ENCODE assay signal across 8 cellular contexts in genomic region chr19:30228113-30228725, GRCh38.
DNase-seq lines count a peak whose midpoint lies in the region; ATAC-seq and TF ChIP-seq lines count a peak whose summit lies in the region.

No MANE protein-coding gene starts in this region.

- peak overlapping the region; percentile 41 for H3K4me3 Mint-ChIP-seq in stimulated activated naive CD8-positive, alpha-beta T cell treated with anti-CD3 and anti-CD28 coated beads, Interleukin-15, Interleukin-2, amounts not matched to agents 100 ng/mL and 50 ng/mL, for 24 hours

- ATAC-seq in stimulated activated naive CD8-positive, alpha-beta T cell treated with anti-CD3 and anti-CD28 coated beads, Interleukin-15, Interleukin-2, amounts not matched to agents 100 U/mL and 50 U/mL, for 24 hours = no peak
- ATAC-seq in HG02588 (IDR thresholded peaks at IDR 0.05; ENCODE audit: unreplicated experiment) = no peak

- no peak for TF ChIP-seq CTCF in vagina (IDR thresholded peaks at IDR 0.05)

- no peak for TF ChIP-seq POLR2A in vagina (IDR thresholded peaks at IDR 0.05)

- no peak overlapping the region for H3K27ac ChIP-seq in muscle layer of duodenum (ENCODE audit: low read length)
- no peak overlapping the region for H3K27ac ChIP-seq in vagina

- H3K4me1 Mint-ChIP-seq in stimulated activated naive CD8-positive, alpha-beta T cell treated with anti-CD3 and anti-CD28 coated beads, Interleukin-15, Interleukin-2, amounts not matched to agents 100 ng/mL and 50 ng/mL, for 24 hours (ENCODE audit: low read depth) = peaks cover 26% of the 10 kb centered on the region

- H3K27me3 Mint-ChIP-seq in stimulated activated naive CD8-positive, alpha-beta T cell treated with anti-CD3 and anti-CD28 coated beads, Interleukin-15, Interleukin-2, amounts not matched to agents 100 ng/mL and 50 ng/mL, for 24 hours = peaks cover 74% of the 10 kb centered on the region

- H3K9me3 ChIP-seq in muscle layer of duodenum (ENCODE audit: control insufficient read depth in 1 of 2, low read length in 2 of 2) = no peaks in the 10 kb centered on the region
- H3K9me3 ChIP-seq in vagina = no peaks in the 10 kb centered on the region

- no peaks in the 10 kb centered on the region for H3K9me3 Mint-ChIP-seq in stimulated activated naive CD8-positive, alpha-beta T cell treated with anti-CD3 and anti-CD28 coated beads, Interleukin-15, Interleukin-2, amounts not matched to agents 100 ng/mL and 50 ng/mL, for 24 hours

- no peaks in the 10 kb centered on the region for H3K36me3 ChIP-seq in muscle layer of duodenum (ENCODE audit: control insufficient read depth in 1 of 2, insufficient read depth in 2 of 2, low read length in 2 of 2)
- no peaks in the 10 kb centered on the region for H3K36me3 ChIP-seq in vagina

- H3K4me3 ChIP-seq in muscle layer of duodenum (ENCODE audit: low read depth in 1 of 2, low read length in 2 of 2) (peak overlapping the region; percentile 37 to 81), vagina (peak overlapping the region; percentile 46 to 63)

- H3K27ac Mint-ChIP-seq in stimulated activated naive CD8-positive, alpha-beta T cell treated with anti-CD3 and anti-CD28 coated beads, Interleukin-15, Interleukin-2, amounts not matched to agents 100 ng/mL and 50 ng/mL, for 24 hours = no peak overlapping the region

- intact Hi-C loops in vagina (cut with DNase I) = no loop called here

- H3K4me1 ChIP-seq in muscle layer of duodenum (ENCODE audit: control insufficient read depth in 1 of 2, insufficient read depth in 2 of 2, low read length in 2 of 2) = peaks cover 0 to 35% of the 10 kb centered on the region in 2 donors
- peaks cover 36% of the 10 kb centered on the region for H3K4me1 ChIP-seq in vagina

- H3K36me3 Mint-ChIP-seq in stimulated activated naive CD8-positive, alpha-beta T cell treated with anti-CD3 and anti-CD28 coated beads, Interleukin-15, Interleukin-2, amounts not matched to agents 100 ng/mL and 50 ng/mL, for 24 hours (ENCODE audit: low read depth) = no peaks in the 10 kb centered on the region

- no peak for DNase-seq in stimulated activated naive CD8-positive, alpha-beta T cell treated with anti-CD3 and anti-CD28 coated beads, Interleukin-15, Interleukin-2, amounts not matched to agents 100 U/mL and 50 U/mL, for 24 hours
- DNase-seq in cerebellar cortex (ENCODE audit: low spot score) (peak; percentile 16), vagina (ENCODE audit: extremely low spot score in 2 of 2) (no peak)
- DNase-seq in activated CD4-positive, CD25-positive, alpha-beta regulatory T cell (lab: John Stamatoyannopoulos, UW) = no peak
- no peak for DNase-seq in central memory CD4-positive, alpha-beta T cell

- H3K27me3 ChIP-seq in muscle layer of duodenum (ENCODE audit: low read depth, low read length) (peaks cover 34% of the 10 kb centered on the region), vagina (peaks cover 5% of the 10 kb centered on the region)
